In genomic region chr1:153539395-153540093, GRCh38 we compare ENCODE assay signal across 1 cellular context.
TF ChIP-seq lines count a peak whose summit lies in the region.

No MANE protein-coding gene starts in this region.

TF ChIP-seq in K562, 482 proteins besides CTCF, POLR2A, EP300 and RAD21:
- TF ChIP-seq SP1 (CRISPR knock-in tag; IDR thresholded peaks at IDR 0.05): no peak
- no peak for TF ChIP-seq MEIS2 (IDR thresholded peaks at IDR 0.05; ENCODE audit: partially characterized antibody)
- no peak for TF ChIP-seq ATF6 (CRISPR knock-in tag; IDR thresholded peaks at IDR 0.05)
- no peak for TF ChIP-seq MTA3 (IDR thresholded peaks at IDR 0.05; ENCODE audit: borderline replicate concordance)
- no peak for TF ChIP-seq KDM4B (IDR thresholded peaks at IDR 0.05; ENCODE audit: borderline replicate concordance in 2 of 2, low read depth in 1 of 2)
- TF ChIP-seq TFAM (CRISPR knock-in tag; conservative IDR thresholded peaks at IDR 0.05): no peak
- no peak for TF ChIP-seq GATAD2B (IDR thresholded peaks at IDR 0.05; ENCODE audit: borderline replicate concordance)
- TF ChIP-seq ZKSCAN1 (IDR thresholded peaks at IDR 0.05; ENCODE audit: low read depth, low read length): no peak
- no peak for TF ChIP-seq PHF21A (IDR thresholded peaks at IDR 0.05; ENCODE audit: borderline replicate concordance, low read depth)
